Comparison of ENCODE assay signal across 8 cellular contexts in genomic region chr18:47930844-47931706, GRCh38.
DNase-seq lines count a peak whose midpoint lies in the region; ATAC-seq lines count a peak whose summit lies in the region.

No MANE protein-coding gene starts in this region.

- peak; percentile 97 for DNase-seq in AG08396 (ENCODE audit: low spot score)
- peak; percentile 89 for DNase-seq in NCI-H226
- DNase-seq in activated CD4-positive, CD25-positive, alpha-beta regulatory T cell (lab: John Stamatoyannopoulos, UW), result peak; percentile 84 to 91 (median 89)
- DNase-seq in central memory CD4-positive, alpha-beta T cell, result peak; percentile 94
- DNase-seq in islet precursor cell, result peak; percentile 97
- DNase-seq in stimulated activated CD4-positive, alpha-beta T cell treated with anti-CD3 and anti-CD28 coated beads, Interleukin-12 subunit alpha, Interleukin-12 subunit beta, amount 100 ng/mL, for 4 hours, result peak; percentile 93

- ATAC-seq in GM19023 (IDR thresholded peaks at IDR 0.05; ENCODE audit: unreplicated experiment) (peak; percentile 85), HG03196 (IDR thresholded peaks at IDR 0.05; ENCODE audit: unreplicated experiment) (peak; percentile 81)

Comparison
In these comparisons a context has a peak if more than half of its experiments do, and no peak if none do; other contexts are left out.
1. Peak in every context shown above with its lines: DNase-seq and ATAC-seq.